15 cellular contexts compared by ENCODE assay signal in the genomic region with DNA sequence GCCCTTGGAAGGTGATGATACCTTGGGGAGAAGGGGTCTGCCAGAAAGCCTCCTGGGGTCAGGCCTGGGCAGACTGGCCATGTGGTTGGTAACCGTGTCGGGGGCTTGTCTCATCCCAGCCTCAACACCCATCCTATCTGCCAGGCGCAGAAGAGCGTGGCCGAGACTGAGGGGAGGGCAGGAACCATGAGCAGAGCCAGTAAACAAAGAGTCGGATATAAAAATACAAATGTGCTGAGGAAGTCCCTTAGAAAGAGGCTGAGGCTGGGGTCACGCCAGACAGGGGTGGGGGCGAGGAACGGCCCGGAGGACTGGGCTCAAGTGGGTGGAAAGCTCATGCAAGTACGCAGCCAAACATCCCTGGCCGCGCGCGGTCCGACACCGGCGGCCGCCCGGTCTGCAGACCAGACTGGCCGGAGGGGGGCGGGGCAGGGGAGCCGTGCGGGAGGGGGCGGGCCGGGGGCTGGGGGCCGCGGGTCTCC. TPM values are rescaled to one million over a fixed set of nuclear protein-coding genes. Genes with fewer than 3 reads are reported as not detected.
A peak's percentile ranks its signal among the peaks of the same experiment; 100 is the strongest.
DNase-seq lines count a peak whose midpoint lies in the region; ATAC-seq and TF ChIP-seq lines count a peak whose summit lies in the region.
"Had no signal": no experiment of that assay in that cellular context is flagged by ENCODE, and none has a peak within 500 bp of the region (broad histone marks: within the 10 kb centered on the region; RNA-seq: fewer than 3 reads in every experiment).

No MANE protein-coding gene starts in this region.

- H3K36me3 ChIP-seq in left ventricle myocardium inferior (no peaks in the 10 kb centered on the region), right atrium auricular region (no peaks in the 10 kb centered on the region), urinary bladder (ENCODE audit: insufficient read depth) (no peaks in the 10 kb centered on the region)

- H3K27ac Mint-ChIP-seq in activated B cell treated with CpG ODN at 0.5 μM for 24 hours (no peak overlapping the region), mesothelial cell of epicardium (no peak overlapping the region)

- H3K9me3 Mint-ChIP-seq in activated B cell treated with CpG ODN at 0.5 μM for 24 hours (no peaks in the 10 kb centered on the region), mesothelial cell of epicardium (no peaks in the 10 kb centered on the region)

- peaks cover 65% of the 10 kb centered on the region for H3K27me3 ChIP-seq in left ventricle myocardium inferior (ENCODE audit: low read depth)
- H3K27me3 ChIP-seq in right atrium auricular region = peaks cover 3 to 23% of the 10 kb centered on the region in 2 donors

- no peak for ATAC-seq in activated B cell treated with CpG ODN at 0.5 μM for 24 hours (ENCODE audit: low read depth)
- ATAC-seq in HG02623 (IDR thresholded peaks at IDR 0.05; ENCODE audit: unreplicated experiment) = no peak

- DNase-seq in left ventricle myocardium inferior (no peak), right atrium auricular region (ENCODE audit: low spot score) (no peak), activated B cell treated with CpG ODN at 0.5 μM for 24 hours (no peak), mesothelial cell of epicardium (ENCODE audit: low spot score in 2 of 2, unreplicated experiment in 2 of 2) (no peak)
- DNase-seq in stimulated activated CD4-positive, alpha-beta T cell treated with anti-CD3 and anti-CD28 coated beads, Interleukin-15, amount 100 ng/mL, for 24 hours = no peak
- DNase-seq: COR-L47, GOT3, NCI-H1105 had no signal

- no peak overlapping the region for H3K27ac ChIP-seq in left ventricle myocardium inferior (replicated peaks)
- no peak overlapping the region for H3K27ac ChIP-seq in right atrium auricular region
- no peak overlapping the region for H3K27ac ChIP-seq in urinary bladder (ENCODE audit: low read depth)

- H3K4me1 ChIP-seq in left ventricle myocardium inferior (peaks cover 34% of the 10 kb centered on the region), right atrium auricular region (peaks cover 0 to 32% of the 10 kb centered on the region in 2 donors), urinary bladder (ENCODE audit: insufficient read depth) (no peaks in the 10 kb centered on the region)

- intact Hi-C loops in left ventricle myocardium inferior (cut with micrococcal nuclease) (no loop called here), activated B cell treated with CpG ODN at 0.5 μM for 24 hours (cut with micrococcal nuclease) (no loop called here)

- TF ChIP-seq CTCF in left ventricle myocardium inferior (IDR thresholded peaks at IDR 0.05; ENCODE audit: borderline replicate concordance) (no peak), right atrium auricular region (IDR thresholded peaks at IDR 0.05) (no peak), activated B cell treated with CpG ODN at 0.5 μM for 24 hours (IDR thresholded peaks at IDR 0.05) (no peak), mesothelial cell of epicardium (IDR thresholded peaks at IDR 0.05; ENCODE audit: unreplicated experiment) (no peak)

- WGBS in urinary bladder = 11% methylated on average over 28 of the region's 28 CpGs

- H3K36me3 Mint-ChIP-seq in activated B cell treated with CpG ODN at 0.5 μM for 24 hours (ENCODE audit: low read depth) (no peaks in the 10 kb centered on the region), mesothelial cell of epicardium (peaks cover 14% of the 10 kb centered on the region)

- H3K4me3 Mint-ChIP-seq in activated B cell treated with CpG ODN at 0.5 μM for 24 hours (peak overlapping the region; percentile 60), mesothelial cell of epicardium (peak overlapping the region; percentile 43)

- peaks cover 28% of the 10 kb centered on the region for H3K4me1 Mint-ChIP-seq in activated B cell treated with CpG ODN at 0.5 μM for 24 hours
- H3K4me1 Mint-ChIP-seq in mesothelial cell of epicardium = peaks cover 15% of the 10 kb centered on the region

- H3K9me3 ChIP-seq in left ventricle myocardium inferior (replicated peaks) (no peaks in the 10 kb centered on the region), right atrium auricular region (no peaks in the 10 kb centered on the region)

- H3K4me3 ChIP-seq in left ventricle myocardium inferior = peak overlapping the region; percentile 66
- peak overlapping the region in 1 of 2 donors; percentile 31 for H3K4me3 ChIP-seq in right atrium auricular region
- H3K4me3 ChIP-seq in urinary bladder (ENCODE audit: low read depth, low read length) = peak overlapping the region; percentile 9

- CTCF ChIA-PET in activated B cell treated with CpG ODN at 0.5 μM for 24 hours (lab: Charles Lee) = interaction anchor here (2.4 kb wide), 1 partner anchor 32 kb away, joined by 8 read pairs; no protein-coding TSS in a partner anchor

- POLR2A ChIA-PET in activated B cell treated with CpG ODN at 0.5 μM for 24 hours (lab: Charles Lee) = no interaction called here

- H3K27me3 Mint-ChIP-seq in activated B cell treated with CpG ODN at 0.5 μM for 24 hours (peaks cover 37% of the 10 kb centered on the region), mesothelial cell of epicardium (ENCODE audit: low read depth) (peaks cover 69% of the 10 kb centered on the region)

RNA-seq across cellular contexts. Expression of gene CAMK2N2, which starts 1.9 kb away (rescaled TPM):
- total RNA-seq in left ventricle myocardium inferior (0.16 TPM), right atrium auricular region (not detected), activated B cell treated with CpG ODN at 0.5 μM for 24 hours (not detected in 2 replicates), mesothelial cell of epicardium (0.16 TPM in 2 of 3 replicates, not detected in the other), urinary bladder (0.26 TPM)
- polyA plus RNA-seq in urinary bladder = 0.29 TPM
- total RNA-seq: dermis blood vessel endothelial cell, fibroblast of villous mesenchyme, HT-29 had no signal

RNA-seq across cellular contexts. Expression of gene EEF1AKMT4, which starts 10.0 kb away (rescaled TPM):
- total RNA-seq in left ventricle myocardium inferior = 1.6 TPM
- 1 to 10 TPM; 2.1 TPM for total RNA-seq in right atrium auricular region
- total RNA-seq in activated B cell treated with CpG ODN at 0.5 μM for 24 hours = 1.9 and 2.9 TPM in 2 replicates
- total RNA-seq in mesothelial cell of epicardium = 3.8 to 4.9 TPM (median 4.2 TPM) in 3 replicates
- 1.7 TPM for total RNA-seq in urinary bladder
- 2.6 TPM for polyA plus RNA-seq in urinary bladder

RNA-seq across cellular contexts. Expression of gene ALG3, which starts 10.7 kb away (rescaled TPM):
- total RNA-seq in left ventricle myocardium inferior (16.1 TPM), right atrium auricular region (10 to 100 TPM; 50.6 to 50.8 TPM), activated B cell treated with CpG ODN at 0.5 μM for 24 hours (33.8 and 34.0 TPM in 2 replicates), mesothelial cell of epicardium (36.0 to 40.9 TPM (median 36.6 TPM) in 3 replicates), urinary bladder (17.0 TPM)
- polyA plus RNA-seq in urinary bladder = 49.5 TPM

RNA-seq across cellular contexts. Expression of gene ECE2, which starts 16.4 kb away (rescaled TPM):
- total RNA-seq in left ventricle myocardium inferior (not detected), right atrium auricular region (1 to 10 TPM in 1 of 2 donors, not detected in 1; 1.6 TPM), activated B cell treated with CpG ODN at 0.5 μM for 24 hours (not detected in 2 replicates), mesothelial cell of epicardium (not detected in 3 replicates), urinary bladder (not detected)
- 0.49 TPM for polyA plus RNA-seq in urinary bladder
- total RNA-seq: dermis blood vessel endothelial cell, fibroblast of villous mesenchyme, HT-29, omental fat pad had no signal
- polyA plus RNA-seq: keratinocyte had no signal

RNA-seq across cellular contexts. Expression of gene VWA5B2, which starts 30.1 kb away (rescaled TPM):
- total RNA-seq in left ventricle myocardium inferior (not detected), right atrium auricular region (not detected), activated B cell treated with CpG ODN at 0.5 μM for 24 hours (0.42 and 0.76 TPM in 2 replicates), mesothelial cell of epicardium (0.36 to 1.1 TPM (median 0.78 TPM) in 3 replicates), urinary bladder (0.05 TPM)
- 0.33 TPM for polyA plus RNA-seq in urinary bladder
- total RNA-seq: fibroblast of villous mesenchyme had no signal
- polyA plus RNA-seq: keratinocyte had no signal
